Comparison of ENCODE assay signal across 12 cellular contexts in the genomic region with DNA sequence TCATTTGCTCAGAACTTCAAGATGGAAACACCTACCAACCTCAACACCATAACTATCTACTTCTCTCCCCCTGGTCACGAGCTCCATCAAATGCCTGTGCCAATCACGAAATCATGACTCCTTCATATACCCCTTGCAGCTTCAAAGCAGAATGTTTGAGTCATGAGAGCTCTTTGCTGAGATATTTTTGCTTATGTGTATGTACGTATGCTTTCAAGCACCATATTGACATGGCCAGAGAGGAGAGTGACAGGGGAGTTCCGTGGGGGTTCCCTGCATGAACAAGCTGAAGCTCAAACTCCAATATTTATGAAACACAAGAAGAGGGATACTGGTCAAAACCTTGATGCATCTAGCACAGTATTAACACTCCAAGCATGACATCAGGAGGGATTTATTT.
A peak's percentile ranks its signal among the peaks of the same experiment; 100 is the strongest.
DNase-seq lines count a peak whose midpoint lies in the region; ATAC-seq and TF ChIP-seq lines count a peak whose summit lies in the region.
"Had no signal": no experiment of that assay in that cellular context is flagged by ENCODE, and none has a peak within 500 bp of the region (broad histone marks: within the 10 kb centered on the region; RNA-seq: fewer than 3 reads in every experiment).

No MANE protein-coding gene starts in this region.

- H3K27ac Mint-ChIP-seq in effector memory CD8-positive, alpha-beta T cell, result peak overlapping the region in 1 of 2 donors; percentile 88

- peaks cover 10% of the 10 kb centered on the region for H3K36me3 Mint-ChIP-seq in effector memory CD8-positive, alpha-beta T cell (ENCODE audit: insufficient read depth)

- H3K4me3 ChIP-seq in Jurkat, Clone E6-1 (ENCODE audit: low read length), result peak overlapping the region; percentile 4
- H3K4me3 ChIP-seq in HAP-1, result no peak overlapping the region
- H3K4me3 ChIP-seq: esophagus squamous epithelium, SJCRH30 had no signal

- H3K9me3 Mint-ChIP-seq in effector memory CD8-positive, alpha-beta T cell, result no peaks in the 10 kb centered on the region

- no peaks in the 10 kb centered on the region for H3K27me3 Mint-ChIP-seq in effector memory CD8-positive, alpha-beta T cell

- no peaks in the 10 kb centered on the region for H3K9me3 ChIP-seq in HAP-1
- H3K9me3 ChIP-seq: esophagus squamous epithelium, SJCRH30 had no signal

- no peak for TF ChIP-seq CTCF in omental fat pad (IDR thresholded peaks at IDR 0.05)

- peak overlapping the region; percentile 13 to 70 for H3K4me3 Mint-ChIP-seq in effector memory CD8-positive, alpha-beta T cell

- in situ Hi-C loops in HAP-1 (cut with MboI; ENCODE audit: low sequenced_read_pairs), result loop anchor here (5.0 to 25.0 kb wide), 2 partner anchors 378 to 943 kb away; a partner anchor contains a TSS

- H3K4me1 ChIP-seq in HAP-1, result no peaks in the 10 kb centered on the region
- H3K4me1 ChIP-seq: SJCRH30 had no signal

- H3K4me1 Mint-ChIP-seq in effector memory CD8-positive, alpha-beta T cell (ENCODE audit: low read depth in 2 of 2), result peaks cover 49 to 65% of the 10 kb centered on the region in 2 donors

- ATAC-seq in GM18517 (IDR thresholded peaks at IDR 0.05; ENCODE audit: unreplicated experiment) (peak; percentile 21), GM21723 (IDR thresholded peaks at IDR 0.05; ENCODE audit: unreplicated experiment) (peak; percentile 14), omental fat pad (ENCODE audit: low FRiP score) (no peak)
- ATAC-seq in effector memory CD8-positive, alpha-beta T cell (replicated peaks), result peak; percentile 8

- no peak for DNase-seq in Jurkat, Clone E6-1 (ENCODE audit: low read depth, low spot score)
- DNase-seq in effector memory CD8-positive, alpha-beta T cell, result no peak
- DNase-seq in NCI-H2171 (lab: John Stamatoyannopoulos, UW) (no peak), omental fat pad (ENCODE audit: low spot score) (no peak), AG20443 (ENCODE audit: low spot score) (no peak), HAP-1 (ENCODE audit: low spot score in 2 of 2) (no peak)
- DNase-seq: activated gamma-delta T cell, esophagus squamous epithelium, NCI-H1105 treated with DMSO at 0.1 percent for 48 hours, SJCRH30 had no signal

- H3K27me3 ChIP-seq in HAP-1 (ENCODE audit: low read depth), result no peaks in the 10 kb centered on the region; the same call in none of the 2 replicates
- H3K27me3 ChIP-seq: esophagus squamous epithelium, SJCRH30 had no signal

- H3K36me3 ChIP-seq in HAP-1 (replicated peaks), result no peaks in the 10 kb centered on the region
- H3K36me3 ChIP-seq: esophagus squamous epithelium, SJCRH30 had no signal
